In the genomic region with DNA sequence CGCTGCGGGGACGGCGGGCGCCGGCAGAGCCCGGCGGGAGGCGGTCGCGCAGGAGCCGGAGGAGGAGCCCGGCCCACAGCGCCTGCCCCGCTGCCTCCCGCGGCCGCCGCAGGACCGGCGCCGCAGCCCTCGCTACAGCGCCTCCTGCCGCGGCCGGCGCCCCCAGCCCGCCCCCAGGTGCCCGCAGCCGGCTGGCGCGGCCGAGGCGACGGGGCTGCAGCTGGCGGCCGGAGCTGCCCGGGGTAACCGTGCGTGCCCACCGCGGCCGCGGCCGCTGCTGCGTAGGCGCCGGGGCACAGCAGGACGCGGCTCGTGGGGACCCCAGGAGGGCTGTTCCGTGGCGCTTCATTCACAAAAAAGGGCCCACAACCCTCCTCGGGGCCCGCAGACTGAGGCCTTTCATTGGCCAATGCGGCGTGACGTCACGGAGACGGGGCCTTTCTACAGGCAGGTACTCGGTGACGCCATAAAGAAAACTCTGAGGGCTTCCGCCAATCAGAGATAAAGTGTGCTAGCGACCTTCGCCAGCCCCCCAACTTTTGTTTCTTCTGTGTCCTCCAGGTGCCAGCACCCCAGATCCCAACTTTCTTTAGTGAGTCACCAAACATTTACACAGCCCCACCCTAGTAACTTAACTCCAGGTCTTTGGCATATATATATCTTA, we compare ENCODE assay signal across 8 cellular contexts. TPM values are rescaled to one million over a fixed set of nuclear protein-coding genes. Genes with fewer than 3 reads are reported as not detected.
A peak's percentile ranks its signal among the peaks of the same experiment; 100 is the strongest.
DNase-seq lines count a peak whose midpoint lies in the region; ATAC-seq and TF ChIP-seq lines count a peak whose summit lies in the region.

A gene (minus strand): TSS at position 353 of the 664 bp plus-strand sequence. CDS start 465 bp downstream, outside the sequence.

- H3K27ac ChIP-seq in KMS-11 (no peak within 1 kb of the TSS), gastroesophageal sphincter (peak within 1 kb of the TSS; percentile 73 to 90 (median 87))

- peak within 1 kb of the TSS; percentile 72 for H3K4me3 Mint-ChIP-seq in activated naive CD4-positive, alpha-beta T cell treated with anti-CD3 and anti-CD28 coated beads, Interleukin-2, amount 10 ng/mL, durations not matched to agents 7 days and 5 days
- peak within 1 kb of the TSS; percentile 95 for H3K4me3 Mint-ChIP-seq in neural crest cell
- H3K4me3 Mint-ChIP-seq in stimulated activated naive CD8-positive, alpha-beta T cell treated with anti-CD3 and anti-CD28 coated beads, Interleukin-15, Interleukin-2, amounts not matched to agents 100 ng/mL and 50 ng/mL, for 24 hours = peak within 1 kb of the TSS; percentile 68

- H3K4me3 ChIP-seq in KMS-11 (IDR thresholded peaks at IDR 0.05; ENCODE audit: insufficient read depth, low read depth, low read length) = no peak within 1 kb of the TSS
- H3K4me3 ChIP-seq in gastroesophageal sphincter = peak within 1 kb of the TSS; percentile 92 to 96

- H3K27ac Mint-ChIP-seq in activated naive CD4-positive, alpha-beta T cell treated with anti-CD3 and anti-CD28 coated beads, Interleukin-2, amount 10 ng/mL, durations not matched to agents 7 days and 5 days = no peak within 1 kb of the TSS
- H3K27ac Mint-ChIP-seq in neural crest cell (ENCODE audit: unreplicated experiment) = peak within 1 kb of the TSS; percentile 48
- no peak within 1 kb of the TSS for H3K27ac Mint-ChIP-seq in stimulated activated naive CD8-positive, alpha-beta T cell treated with anti-CD3 and anti-CD28 coated beads, Interleukin-15, Interleukin-2, amounts not matched to agents 100 ng/mL and 50 ng/mL, for 24 hours

- no peak within 1 kb of the TSS for H3K9ac ChIP-seq in KMS-11

- H3K36me3 ChIP-seq in KMS-11 (ENCODE audit: insufficient read depth) = no peaks in the 10 kb centered on the region
- no peaks in the 10 kb centered on the region for H3K36me3 ChIP-seq in gastroesophageal sphincter

- no peaks in the 10 kb centered on the region for H3K4me1 ChIP-seq in KMS-11 (ENCODE audit: low read depth, poor library complexity, severe bottlenecking)
- peaks cover 0 to 25% (median 0%) of the 10 kb centered on the region in 3 donors for H3K4me1 ChIP-seq in gastroesophageal sphincter

- H3K9me3 Mint-ChIP-seq in activated naive CD4-positive, alpha-beta T cell treated with anti-CD3 and anti-CD28 coated beads, Interleukin-2, amount 10 ng/mL, durations not matched to agents 7 days and 5 days = no peaks in the 10 kb centered on the region
- H3K9me3 Mint-ChIP-seq in neural crest cell = no peaks in the 10 kb centered on the region
- no peaks in the 10 kb centered on the region for H3K9me3 Mint-ChIP-seq in stimulated activated naive CD8-positive, alpha-beta T cell treated with anti-CD3 and anti-CD28 coated beads, Interleukin-15, Interleukin-2, amounts not matched to agents 100 ng/mL and 50 ng/mL, for 24 hours

- peaks cover 16% of the 10 kb centered on the region for H3K4me1 Mint-ChIP-seq in activated naive CD4-positive, alpha-beta T cell treated with anti-CD3 and anti-CD28 coated beads, Interleukin-2, amount 10 ng/mL, durations not matched to agents 7 days and 5 days
- peaks cover 44% of the 10 kb centered on the region for H3K4me1 Mint-ChIP-seq in neural crest cell
- peaks cover 19% of the 10 kb centered on the region for H3K4me1 Mint-ChIP-seq in stimulated activated naive CD8-positive, alpha-beta T cell treated with anti-CD3 and anti-CD28 coated beads, Interleukin-15, Interleukin-2, amounts not matched to agents 100 ng/mL and 50 ng/mL, for 24 hours (ENCODE audit: low read depth)

- H3K27me3 ChIP-seq in KMS-11 (ENCODE audit: insufficient read depth, low read depth) = no peaks in the 10 kb centered on the region
- H3K27me3 ChIP-seq in gastroesophageal sphincter = no peaks in the 10 kb centered on the region

- TF ChIP-seq CTCF in KMS-11 (conservative IDR thresholded peaks at IDR 0.05; ENCODE audit: low read depth, low read length) (no peak), gastroesophageal sphincter (IDR thresholded peaks at IDR 0.05) (peak in 2 of 4 experiments; percentile 37 to 56), neural crest cell (conservative IDR thresholded peaks at IDR 0.05) (no peak)

- ATAC-seq in GM18498 (IDR thresholded peaks at IDR 0.05; ENCODE audit: unreplicated experiment) (peak; percentile 86), gastroesophageal sphincter (peak; percentile 92)

- H4K20me1 ChIP-seq in KMS-11 (ENCODE audit: insufficient read depth) = no peaks in the 10 kb centered on the region

- no peak for TF ChIP-seq POLR2A in gastroesophageal sphincter (IDR thresholded peaks at IDR 0.05)

- peak; percentile 82 for DNase-seq in SK-N-DZ (ENCODE audit: low spot score)
- DNase-seq in activated naive CD4-positive, alpha-beta T cell treated with anti-CD3 and anti-CD28 coated beads, Interleukin-2, amount 10 ng/mL, durations not matched to agents 7 days and 5 days = peak; percentile 79
- peak; percentile 90 for DNase-seq in neural crest cell (ENCODE audit: low read depth, low spot score)
- no peak for DNase-seq in OCI-M1 (lab: John Stamatoyannopoulos, UW)

- H3K36me3 Mint-ChIP-seq in activated naive CD4-positive, alpha-beta T cell treated with anti-CD3 and anti-CD28 coated beads, Interleukin-2, amount 10 ng/mL, durations not matched to agents 7 days and 5 days = no peaks in the 10 kb centered on the region
- H3K36me3 Mint-ChIP-seq in neural crest cell (ENCODE audit: low read depth) = no peaks in the 10 kb centered on the region
- H3K36me3 Mint-ChIP-seq in stimulated activated naive CD8-positive, alpha-beta T cell treated with anti-CD3 and anti-CD28 coated beads, Interleukin-15, Interleukin-2, amounts not matched to agents 100 ng/mL and 50 ng/mL, for 24 hours (ENCODE audit: low read depth) = no peaks in the 10 kb centered on the region

- no peaks in the 10 kb centered on the region for H3K79me2 ChIP-seq in KMS-11 (ENCODE audit: insufficient read depth, low read depth)

- CTCF ChIA-PET in activated naive CD4-positive, alpha-beta T cell treated with anti-CD3 and anti-CD28 coated beads, Interleukin-2, amount 10 ng/mL, durations not matched to agents 7 days and 5 days (lab: Charles Lee) = no interaction called here

- H3K4me2 ChIP-seq in KMS-11 = 0 out of 2 replicates have a peak within 1 kb of the TSS, but pooled peaks have one; percentile 21

- TF ChIP-seq EP300 in gastroesophageal sphincter (IDR thresholded peaks at IDR 0.05) = no peak

- peak within 1 kb of the TSS; percentile 71 for H2AFZ ChIP-seq in KMS-11 (ENCODE audit: low read depth)

- peaks cover 61% of the 10 kb centered on the region for H3K27me3 Mint-ChIP-seq in activated naive CD4-positive, alpha-beta T cell treated with anti-CD3 and anti-CD28 coated beads, Interleukin-2, amount 10 ng/mL, durations not matched to agents 7 days and 5 days
- peaks cover 3% of the 10 kb centered on the region for H3K27me3 Mint-ChIP-seq in neural crest cell (ENCODE audit: low read depth)
- peaks cover 54% of the 10 kb centered on the region for H3K27me3 Mint-ChIP-seq in stimulated activated naive CD8-positive, alpha-beta T cell treated with anti-CD3 and anti-CD28 coated beads, Interleukin-15, Interleukin-2, amounts not matched to agents 100 ng/mL and 50 ng/mL, for 24 hours

- H3K9me3 ChIP-seq in gastroesophageal sphincter = no peaks in the 10 kb centered on the region

- WGBS in gastroesophageal sphincter (ENCODE audit: low coverage in 1 of 2), 2 donors = 0% methylated on average over 4 to 5 of the region's 66 CpGs

RNA-seq across cellular contexts. Expression of the gene that starts here (rescaled TPM):
- polyA plus RNA-seq in SK-N-DZ (2014; cell fraction: cytosol; rRNA removed) = 6.6 and 6.7 TPM in 2 replicates
- polyA plus RNA-seq in SK-N-DZ (2014; cell fraction: nucleus; rRNA removed) = 6.7 and 7.0 TPM in 2 replicates
- total RNA-seq in gastroesophageal sphincter (10 to 100 TPM; 19.8 to 28.8 (median 23.6) TPM), neural crest cell (29.2 and 30.5 TPM in 2 replicates)
